ENCODE assay signal across 23 cellular contexts in genomic region chr3:171490901-171491300, GRCh38. TPM values are rescaled to one million over a fixed set of nuclear protein-coding genes. Genes with fewer than 3 reads are reported as not detected.
DNase-seq lines count a peak whose midpoint lies in the region; ATAC-seq lines count a peak whose summit lies in the region.
"Had no signal": no experiment of that assay in that cellular context is flagged by ENCODE, and none has a peak within 500 bp of the region (broad histone marks: within the 10 kb centered on the region; RNA-seq: fewer than 3 reads in every experiment).

No MANE protein-coding gene starts in this region.

- H3K36me3 Mint-ChIP-seq in activated CD4-positive, alpha-beta T cell treated with anti-CD3 and anti-CD28 coated beads, Interleukin-2, amount 10 ng/mL, durations not matched to agents 7 days and 5 days (ENCODE audit: low read depth): peaks cover 2% of the 10 kb centered on the region
- peaks cover 2% of the 10 kb centered on the region for H3K36me3 Mint-ChIP-seq in activated T-helper 1 cell treated with anti-CD3 and anti-CD28 coated beads, Interleukin-12 subunit alpha, Interleukin-12 subunit beta, Interleukin-2, Interleukin-4 antibody, amounts not matched to agents 30 ng/mL and 10 ng/mL and 1 ng/mL, durations not matched to agents 14 hours and 24 hours and 36 hours (ENCODE audit: low read depth)
- peaks cover 0 to 19% (median 0%) of the 10 kb centered on the region in 5 donors for H3K36me3 Mint-ChIP-seq in naive thymus-derived CD4-positive, alpha-beta T cell

- peak overlapping the region; percentile 84 for H3K27ac Mint-ChIP-seq in activated CD4-positive, alpha-beta T cell treated with anti-CD3 and anti-CD28 coated beads, Interleukin-2, amount 10 ng/mL, durations not matched to agents 7 days and 5 days
- peak overlapping the region; percentile 67 for H3K27ac Mint-ChIP-seq in activated T-helper 1 cell treated with anti-CD3 and anti-CD28 coated beads, Interleukin-12 subunit alpha, Interleukin-12 subunit beta, Interleukin-2, Interleukin-4 antibody, amounts not matched to agents 30 ng/mL and 10 ng/mL and 1 ng/mL, durations not matched to agents 14 hours and 24 hours and 36 hours
- peak overlapping the region in 8 of 9 donors; percentile 26 to 90 (median 86) for H3K27ac Mint-ChIP-seq in naive thymus-derived CD4-positive, alpha-beta T cell

- peaks cover 55% of the 10 kb centered on the region for H3K4me1 Mint-ChIP-seq in activated CD4-positive, alpha-beta T cell treated with anti-CD3 and anti-CD28 coated beads, Interleukin-2, amount 10 ng/mL, durations not matched to agents 7 days and 5 days
- peaks cover 55% of the 10 kb centered on the region for H3K4me1 Mint-ChIP-seq in activated T-helper 1 cell treated with anti-CD3 and anti-CD28 coated beads, Interleukin-12 subunit alpha, Interleukin-12 subunit beta, Interleukin-2, Interleukin-4 antibody, amounts not matched to agents 30 ng/mL and 10 ng/mL and 1 ng/mL, durations not matched to agents 14 hours and 24 hours and 36 hours (ENCODE audit: low read depth)
- peaks cover 15 to 55% (median 48%) of the 10 kb centered on the region in 7 donors for H3K4me1 Mint-ChIP-seq in naive thymus-derived CD4-positive, alpha-beta T cell

- H3K4me3 Mint-ChIP-seq in activated CD4-positive, alpha-beta T cell treated with anti-CD3 and anti-CD28 coated beads, Interleukin-2, amount 10 ng/mL, durations not matched to agents 7 days and 5 days: peak overlapping the region; percentile 53
- peak overlapping the region; percentile 71 for H3K4me3 Mint-ChIP-seq in activated T-helper 1 cell treated with anti-CD3 and anti-CD28 coated beads, Interleukin-12 subunit alpha, Interleukin-12 subunit beta, Interleukin-2, Interleukin-4 antibody, amounts not matched to agents 30 ng/mL and 10 ng/mL and 1 ng/mL, durations not matched to agents 14 hours and 24 hours and 36 hours
- H3K4me3 Mint-ChIP-seq in naive thymus-derived CD4-positive, alpha-beta T cell: peak overlapping the region; percentile 36 to 82 (median 74)

- intact Hi-C loops in activated T-helper 1 cell treated with anti-CD3 and anti-CD28 coated beads, Interleukin-12 subunit alpha, Interleukin-12 subunit beta, Interleukin-2, Interleukin-4 antibody, amounts not matched to agents 30 ng/mL and 10 ng/mL and 1 ng/mL, durations not matched to agents 14 hours and 24 hours and 36 hours (cut with micrococcal nuclease): loop anchor here (1.0 to 10.0 kb wide), 3 partner anchors 11 to 1264 kb away; partner anchors contain the start of gene ECT2
- intact Hi-C loops in naive thymus-derived CD4-positive, alpha-beta T cell (cut with micrococcal nuclease): loop anchor here in 1 of 2 donors (1.0 to 10.0 kb wide), 6 partner anchors 11 to 1261 kb away; partner anchors contain the start of genes ECT2, EIF5A2 and TNIK

- peak overlapping the region; percentile 10 for H3K4me3 ChIP-seq in naive thymus-derived CD4-positive, alpha-beta T cell (ENCODE audit: low read length)
- H3K4me3 ChIP-seq: body of pancreas, left ventricle myocardium inferior, suprapubic skin had no signal

- CTCF ChIA-PET in activated CD4-positive, alpha-beta T cell treated with anti-CD3 and anti-CD28 coated beads, Interleukin-2, amount 10 ng/mL, durations not matched to agents 7 days and 5 days (lab: Charles Lee): interaction anchor here (1.4 to 1.5 kb wide), 2 partner anchors 31 to 51 kb away, joined by 3 to 6 read pairs; partner anchors contain the start of gene TNIK
- CTCF ChIA-PET in naive thymus-derived CD4-positive, alpha-beta T cell (lab: Charles Lee): interaction anchor here (1.0 to 1.5 kb wide), 2 partner anchors 10 to 30 kb away, joined by 3 to 4 read pairs; partner anchors contain the start of gene TNIK

- H3K27me3 ChIP-seq in naive thymus-derived CD4-positive, alpha-beta T cell (ENCODE audit: control insufficient read depth in 2 of 2, insufficient read depth in 2 of 2, low read length in 2 of 2): no peaks in the 10 kb centered on the region
- H3K27me3 ChIP-seq: body of pancreas, heart right ventricle, neutrophil, suprapubic skin had no signal

- H3K9me3 ChIP-seq in naive thymus-derived CD4-positive, alpha-beta T cell (ENCODE audit: control insufficient read depth in 2 of 3, low read length in 3 of 3): no peaks in the 10 kb centered on the region
- H3K9me3 ChIP-seq: body of pancreas, heart right ventricle, left ventricle myocardium inferior, neutrophil, suprapubic skin had no signal

- POLR2A ChIA-PET in activated CD4-positive, alpha-beta T cell treated with anti-CD3 and anti-CD28 coated beads, Interleukin-2, amount 10 ng/mL, durations not matched to agents 7 days and 5 days (lab: Charles Lee): interaction anchor here (1.0 kb wide), 1 partner anchor 122 kb away, joined by 3 read pairs; no protein-coding TSS in a partner anchor
- POLR2A ChIA-PET in naive thymus-derived CD4-positive, alpha-beta T cell (lab: Charles Lee): interaction anchor here (0.6 to 4.0 kb wide), 3 partner anchors 14 to 30 kb away, joined by 3 to 29 read pairs (median 5); partner anchors contain the start of gene TNIK

- H3K4me1 ChIP-seq in naive thymus-derived CD4-positive, alpha-beta T cell (ENCODE audit: control insufficient read depth in 2 of 2, insufficient read depth in 2 of 2, low read length in 2 of 2): peaks cover 32 to 38% of the 10 kb centered on the region in 2 donors
- H3K4me1 ChIP-seq: body of pancreas, left ventricle myocardium inferior, suprapubic skin had no signal

- peaks cover 4% of the 10 kb centered on the region for H3K9me3 Mint-ChIP-seq in activated CD4-positive, alpha-beta T cell treated with anti-CD3 and anti-CD28 coated beads, Interleukin-2, amount 10 ng/mL, durations not matched to agents 7 days and 5 days
- peaks cover 3% of the 10 kb centered on the region for H3K9me3 Mint-ChIP-seq in activated T-helper 1 cell treated with anti-CD3 and anti-CD28 coated beads, Interleukin-12 subunit alpha, Interleukin-12 subunit beta, Interleukin-2, Interleukin-4 antibody, amounts not matched to agents 30 ng/mL and 10 ng/mL and 1 ng/mL, durations not matched to agents 14 hours and 24 hours and 36 hours
- peaks cover 0 to 5% (median 0%) of the 10 kb centered on the region in 11 donors for H3K9me3 Mint-ChIP-seq in naive thymus-derived CD4-positive, alpha-beta T cell

- ATAC-seq in GM21723 (IDR thresholded peaks at IDR 0.05; ENCODE audit: unreplicated experiment): peak; percentile 15
- ATAC-seq in naive thymus-derived CD4-positive, alpha-beta T cell: no peak
- ATAC-seq in GM21515 (IDR thresholded peaks at IDR 0.05; ENCODE audit: unreplicated experiment): no peak
- no peak for ATAC-seq in GM21825 (IDR thresholded peaks at IDR 0.05; ENCODE audit: unreplicated experiment)
- ATAC-seq: body of pancreas, heart right ventricle, Right ventricle myocardium inferior had no signal

- no peaks in the 10 kb centered on the region for H3K36me3 ChIP-seq in naive thymus-derived CD4-positive, alpha-beta T cell (ENCODE audit: control insufficient read depth in 2 of 3, insufficient read depth in 3 of 3, low read length in 3 of 3)
- H3K36me3 ChIP-seq: heart right ventricle, left ventricle myocardium inferior, neutrophil, suprapubic skin had no signal

- no peak for DNase-seq in activated CD4-positive, alpha-beta T cell treated with anti-CD3 and anti-CD28 coated beads, Interleukin-2, amount 10 ng/mL, durations not matched to agents 7 days and 5 days
- no peak for DNase-seq in activated CD4-positive, alpha-beta T cell treated with anti-CD3 and anti-CD28 coated beads for 48 hours
- no peak for DNase-seq in activated T-helper 1 cell treated with anti-CD3 and anti-CD28 coated beads, Interleukin-12 subunit alpha, Interleukin-12 subunit beta, Interleukin-2, Interleukin-4 antibody, amounts not matched to agents 30 ng/mL and 10 ng/mL and 1 ng/mL, durations not matched to agents 14 hours and 24 hours and 36 hours (ENCODE audit: low spot score)
- DNase-seq in naive thymus-derived CD4-positive, alpha-beta T cell: no peak
- DNase-seq in superior temporal gyrus (ENCODE audit: extremely low spot score): no peak
- DNase-seq: ACHN; activated naive CD4-positive, alpha-beta T cell; body of pancreas; DMS79 treated with DMSO at 0.1 percent for 48 hours; heart right ventricle; Kasumi-1; left ventricle myocardium inferior; NCI-H1105; NCI-H2107; NCI-H510A treated with DMSO at 0.1 percent for 48 hours; stimulated activated CD4-positive, alpha-beta T cell treated with anti-CD3 and anti-CD28 coated beads, Interleukin-4, amount 100 ng/mL, for 4 hours had no signal

- H3K27me3 Mint-ChIP-seq in activated CD4-positive, alpha-beta T cell treated with anti-CD3 and anti-CD28 coated beads, Interleukin-2, amount 10 ng/mL, durations not matched to agents 7 days and 5 days: no peaks in the 10 kb centered on the region
- no peaks in the 10 kb centered on the region for H3K27me3 Mint-ChIP-seq in activated T-helper 1 cell treated with anti-CD3 and anti-CD28 coated beads, Interleukin-12 subunit alpha, Interleukin-12 subunit beta, Interleukin-2, Interleukin-4 antibody, amounts not matched to agents 30 ng/mL and 10 ng/mL and 1 ng/mL, durations not matched to agents 14 hours and 24 hours and 36 hours (ENCODE audit: insufficient read depth)
- no peaks in the 10 kb centered on the region for H3K27me3 Mint-ChIP-seq in naive thymus-derived CD4-positive, alpha-beta T cell

- H3K27ac ChIP-seq in naive thymus-derived CD4-positive, alpha-beta T cell (ENCODE audit: low read depth, low read length): no peak overlapping the region
- H3K27ac ChIP-seq: body of pancreas, left ventricle myocardium inferior, neutrophil, suprapubic skin, VCaP had no signal

RNA-seq across cellular contexts. Expression of gene TNIK, which starts 30.7 kb away (rescaled TPM):
- total RNA-seq in activated CD4-positive, alpha-beta T cell treated with anti-CD3 and anti-CD28 coated beads, Interleukin-2, amount 10 ng/mL, durations not matched to agents 7 days and 5 days: 10 to 100 TPM; 55.2 to 56.9 TPM
- total RNA-seq in activated T-helper 1 cell treated with anti-CD3 and anti-CD28 coated beads, Interleukin-12 subunit alpha, Interleukin-12 subunit beta, Interleukin-2, Interleukin-4 antibody, amounts not matched to agents 30 ng/mL and 10 ng/mL and 1 ng/mL, durations not matched to agents 14 hours and 24 hours and 36 hours: 21.0 and 21.5 TPM in 2 replicates
- 10 to 100 TPM; 61.6 to 74.9 (median 73.6) TPM for total RNA-seq in naive thymus-derived CD4-positive, alpha-beta T cell
- 10 to 100 TPM; 20.2 to 22.1 TPM for polyA plus RNA-seq in naive thymus-derived CD4-positive, alpha-beta T cell
